Comparison of ENCODE assay signal across 1 cellular context in the genomic region with DNA sequence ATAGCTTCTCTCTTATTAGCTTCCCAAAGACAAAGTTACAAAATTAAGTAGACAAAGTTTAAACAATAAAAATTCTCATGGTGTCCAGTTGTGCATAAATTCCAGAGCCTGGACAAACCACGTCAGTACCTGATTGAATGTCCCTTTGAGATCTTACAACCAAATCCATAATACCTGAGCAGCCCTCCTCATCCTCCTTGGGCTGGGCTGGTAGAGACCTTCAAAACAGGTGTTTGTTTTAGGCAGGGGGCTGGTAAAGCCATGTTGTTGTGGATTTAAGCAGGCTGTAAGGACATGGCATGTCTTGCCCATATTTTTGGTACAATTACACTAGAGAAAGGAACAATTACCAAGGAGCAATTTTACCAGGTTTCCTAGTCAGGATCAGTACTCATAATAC.
TF ChIP-seq lines count a peak whose summit lies in the region.

No MANE protein-coding gene starts in this region.

TF ChIP-seq in HCT116, 20 proteins besides CTCF, POLR2A, EP300 and RAD21 (continued from another document):
- TF ChIP-seq, protein P1, sequence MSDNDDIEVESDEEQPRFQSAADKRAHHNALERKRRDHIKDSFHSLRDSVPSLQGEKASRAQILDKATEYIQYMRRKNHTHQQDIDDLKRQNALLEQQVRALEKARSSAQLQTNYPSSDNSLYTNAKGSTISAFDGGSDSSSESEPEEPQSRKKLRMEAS (IDR thresholded peaks at IDR 0.05) = no peak
- no peak for TF ChIP-seq POLR2AphosphoS5 (IDR thresholded peaks at IDR 0.05; ENCODE audit: low read depth, low read length)
- no peak for TF ChIP-seq EZH2phosphoT487 (IDR thresholded peaks at IDR 0.05; ENCODE audit: borderline replicate concordance)
- TF ChIP-seq SRF (IDR thresholded peaks at IDR 0.05; ENCODE audit: low read depth) = no peak
- no peak for TF ChIP-seq ZNF274 (IDR thresholded peaks at IDR 0.05; ENCODE audit: low read depth, low read length)
